In the genomic region with DNA sequence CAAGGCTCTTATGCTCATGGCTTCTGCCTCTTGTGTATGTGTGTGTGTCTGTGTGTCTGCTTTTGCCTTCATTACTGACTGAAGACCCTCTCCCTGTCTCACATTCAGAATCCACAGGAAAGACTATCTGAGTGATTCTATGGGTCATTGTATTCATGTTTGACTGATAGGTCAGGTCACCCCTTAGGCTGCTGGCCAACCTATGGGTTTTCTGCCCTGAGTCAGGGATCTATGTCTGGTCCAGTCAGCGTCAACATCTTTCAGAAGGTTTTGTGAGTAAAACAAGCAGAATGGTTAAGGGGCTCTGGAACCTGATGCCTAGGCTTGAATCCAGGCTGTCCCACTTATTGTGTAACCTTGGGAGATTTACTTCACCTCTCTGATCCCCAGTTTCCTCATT, we compare ENCODE assay signal across 18 cellular contexts. TPM values are rescaled to one million over a fixed set of nuclear protein-coding genes. Genes with fewer than 3 reads are reported as not detected.
DNase-seq lines count a peak whose midpoint lies in the region; ATAC-seq and TF ChIP-seq lines count a peak whose summit lies in the region.
"Had no signal": no experiment of that assay in that cellular context is flagged by ENCODE, and none has a peak within 500 bp of the region (broad histone marks: within the 10 kb centered on the region; RNA-seq: fewer than 3 reads in every experiment).

No MANE protein-coding gene starts in this region.

- no peak overlapping the region for H3K9ac ChIP-seq in PC-3 (ENCODE audit: low read length)
- H3K9ac ChIP-seq: KMS-11 had no signal

- H3K4me1 ChIP-seq in transverse colon (no peaks in the 10 kb centered on the region), PC-3 (ENCODE audit: insufficient read depth, low read length) (no peaks in the 10 kb centered on the region)
- H3K4me1 ChIP-seq: SJCRH30 had no signal

- H3K9me3 ChIP-seq in transverse colon (no peaks in the 10 kb centered on the region), PC-3 (ENCODE audit: low read length) (no peaks in the 10 kb centered on the region)
- H3K9me3 ChIP-seq: SJCRH30 had no signal

- intact Hi-C loops in transverse colon (cut with DNase I; ENCODE audit: low total_unique reads) (no loop called here), PC-3 (cut with micrococcal nuclease) (no loop called here)

- DNase-seq in ELR (ENCODE audit: low read depth) (peak; percentile 15), fibroblast of mammary gland (ENCODE audit: low read depth) (peak; percentile 61), omental fat pad (ENCODE audit: low spot score) (no peak), transverse colon (no peak), anterior cingulate cortex (lab: John Stamatoyannopoulos, UW) (no peak), PC-3 (no peak), NCI-H1105 (lab: John Stamatoyannopoulos, UW) (no peak)
- DNase-seq: AML-193, COR-L47, DMS 273 treated with DMSO at 0.1 percent for 48 hours, DND-41, NCI-H1417 treated with DMSO at 0.1 percent for 48 hours, NCI-H187 treated with DMSO at 0.1 percent for 48 hours, NCI-H524, NCI-H82, SJCRH30 had no signal

- TF ChIP-seq POLR2A in transverse colon (IDR thresholded peaks at IDR 0.05) = no peak

- TF ChIP-seq CTCF in fibroblast of mammary gland (conservative IDR thresholded peaks at IDR 0.05; ENCODE audit: control insufficient read depth, insufficient read depth, low read depth, low read length) (no peak), omental fat pad (IDR thresholded peaks at IDR 0.05) (no peak), transverse colon (IDR thresholded peaks at IDR 0.05) (no peak), PC-3 (conservative IDR thresholded peaks at IDR 0.05; ENCODE audit: low read depth, low read length) (no peak)

- no peak overlapping the region for H3K4me3 ChIP-seq in fibroblast of mammary gland (ENCODE audit: control insufficient read depth, low read depth, low read length)
- no peak overlapping the region for H3K4me3 ChIP-seq in transverse colon
- H3K4me3 ChIP-seq in PC-3 (ENCODE audit: low read length) = no peak overlapping the region
- H3K4me3 ChIP-seq: SJCRH30 had no signal

- no peaks in the 10 kb centered on the region for H3F3A ChIP-seq in PC-3 (ENCODE audit: low read length, unreplicated experiment)

- no peaks in the 10 kb centered on the region for H3K79me2 ChIP-seq in PC-3 (ENCODE audit: low read length)

- H3K27me3 ChIP-seq in transverse colon = no peaks in the 10 kb centered on the region
- H3K27me3 ChIP-seq in PC-3 (ENCODE audit: low read length) = peaks cover 5% of the 10 kb centered on the region
- H3K27me3 ChIP-seq: SJCRH30 had no signal

- no peak overlapping the region for H3K4me2 ChIP-seq in PC-3 (ENCODE audit: low read length)
- H3K4me2 ChIP-seq: KMS-11 had no signal

- H4K20me1 ChIP-seq in PC-3 (ENCODE audit: low read length) = no peaks in the 10 kb centered on the region

- BruUV-seq in PC-3 (replicated peaks; lab: Mats Ljungman, UMichigan) = no TSS peak

- no peak overlapping the region for H2AFZ ChIP-seq in PC-3 (ENCODE audit: low read length)

- CTCF ChIA-PET in PC-3 (lab: Charles Lee) = no interaction called here

- H3K27ac ChIP-seq in transverse colon (peak overlapping the region; percentile 29 to 57 (median 43)), PC-3 (ENCODE audit: low read length) (no peak overlapping the region)
- H3K27ac ChIP-seq: KMS-11, SJCRH30 had no signal

- H3K9me2 ChIP-seq in PC-3 (replicated peaks; ENCODE audit: low read length) = no peaks in the 10 kb centered on the region

- POLR2A ChIA-PET in PC-3 (lab: Charles Lee; ENCODE audit: unreplicated experiment) = no interaction called here

- no peak for TF ChIP-seq EP300 in transverse colon (IDR thresholded peaks at IDR 0.05; ENCODE audit: low read depth)

- peak; percentile 41 for ATAC-seq in omental fat pad (ENCODE audit: low FRiP score)
- ATAC-seq in PC-3 = no peak

- H3K36me3 ChIP-seq in transverse colon (no peaks in the 10 kb centered on the region), PC-3 (ENCODE audit: low read depth, low read length) (no peaks in the 10 kb centered on the region)
- H3K36me3 ChIP-seq: SJCRH30 had no signal

- in situ Hi-C loops in transverse colon (cut with MboI; ENCODE audit: low pct_ligation_motif_present in 1 of 4, low pct_unique_long_range_greater_than_20kb in 1 of 4, low sequenced_read_pairs in 3 of 4) = no loop called here

- 85% methylated on average over 1 of the region's 1 CpG; no CpG with 5 or more reads in 1 of the 2 donors for WGBS in transverse colon (ENCODE audit: low coverage in 1 of 2), 2 donors

RNA-seq across cellular contexts. Expression of a gene that starts 30.5 kb away (rescaled TPM):
- total RNA-seq in omental fat pad (10 to 100 TPM; 12.8 to 20.2 (median 14.0) TPM), transverse colon (1 to 10 TPM; 1.6 to 6.0 (median 3.6) TPM), PC-3 (2014; rRNA removed) (0.07 and 0.58 TPM in 2 replicates)
- total RNA-seq: HT-29 had no signal

Comparison
In these comparisons a context has a peak if more than half of its experiments do, and no peak if none do; other contexts are left out.
1. DNase-seq: peak in ELR (single experiment) and fibroblast of mammary gland (single experiment); none in omental fat pad (single experiment), transverse colon (single experiment), anterior cingulate cortex (0 of 58), PC-3 (single experiment) and NCI-H1105 (single experiment).